In genomic region chr4:77586953-77587383, GRCh38 we compare ENCODE assay signal across 8 cellular contexts. TPM values are rescaled to one million over a fixed set of nuclear protein-coding genes. Genes with fewer than 3 reads are reported as not detected.
DNase-seq lines count a peak whose midpoint lies in the region; ATAC-seq and TF ChIP-seq lines count a peak whose summit lies in the region.

No MANE protein-coding gene starts in this region.

- H3K27ac ChIP-seq in CD8-positive, alpha-beta T cell (ENCODE audit: low read depth, low read length), result no peak overlapping the region
- no peak overlapping the region for H3K27ac ChIP-seq in right atrium auricular region

- peak; percentile 90 for ATAC-seq in CD8-positive, alpha-beta T cell
- ATAC-seq in GM19455 (IDR thresholded peaks at IDR 0.05; ENCODE audit: unreplicated experiment) (peak; percentile 98), HG03520 (IDR thresholded peaks at IDR 0.05; ENCODE audit: unreplicated experiment) (peak; percentile 99)

- H3K4me1 Mint-ChIP-seq in CD8-positive, alpha-beta T cell (ENCODE audit: low read depth), result peaks cover 10% of the 10 kb centered on the region

- POLR2A ChIA-PET in CD8-positive, alpha-beta T cell (lab: Charles Lee), result no interaction called here

- H3K4me2 ChIP-seq in skeletal muscle satellite cell (ENCODE audit: low read length), result peak overlapping the region; percentile 25

- no peak overlapping the region for H3K4me3 ChIP-seq in CD8-positive, alpha-beta T cell (ENCODE audit: low read depth, low read length)
- H3K4me3 ChIP-seq in skeletal muscle satellite cell (ENCODE audit: low read length) (no peak overlapping the region), right atrium auricular region (no peak overlapping the region)

- CTCF ChIA-PET in CD8-positive, alpha-beta T cell (lab: Charles Lee), result no interaction called here

- no peaks in the 10 kb centered on the region for H3K36me3 Mint-ChIP-seq in CD8-positive, alpha-beta T cell

- H3K27me3 ChIP-seq in CD8-positive, alpha-beta T cell (ENCODE audit: insufficient read depth, low read length), result no peaks in the 10 kb centered on the region
- no peaks in the 10 kb centered on the region for H3K27me3 ChIP-seq in skeletal muscle satellite cell (ENCODE audit: control insufficient read depth, insufficient read depth, low read length)
- no peaks in the 10 kb centered on the region for H3K27me3 ChIP-seq in right atrium auricular region

- no peak overlapping the region for H3K9ac ChIP-seq in skeletal muscle satellite cell (ENCODE audit: low read depth, low read length)

- H3K4me3 Mint-ChIP-seq in CD8-positive, alpha-beta T cell, result peak overlapping the region; percentile 9

- no peak for TF ChIP-seq CTCF in CD8-positive, alpha-beta T cell (IDR thresholded peaks at IDR 0.05)
- TF ChIP-seq CTCF in right atrium auricular region (IDR thresholded peaks at IDR 0.05), result no peak

- peak overlapping the region; percentile 65 for H3K27ac Mint-ChIP-seq in CD8-positive, alpha-beta T cell

- intact Hi-C loops in CD8-positive, alpha-beta T cell (cut with DNase I, micrococcal nuclease), result no loop called here

- DNase-seq in CD8-positive, alpha-beta T cell, result peak in 4 of 7 experiments; percentile 19 to 58 (median 39)
- DNase-seq in activated CD8-positive, alpha-beta memory T cell treated with anti-CD3 and anti-CD28 coated beads for 4 hours (ENCODE audit: low read depth in 2 of 2), result peak; percentile 9 to 27
- DNase-seq in right atrium auricular region (ENCODE audit: low spot score) (no peak), dedifferentiated amniotic fluid mesenchymal stem cell (ENCODE audit: extremely low spot score) (no peak), NCI-H187 treated with DMSO at 0.1 percent for 48 hours (lab: John Stamatoyannopoulos, UW) (no peak)

- H3K9me3 ChIP-seq in CD8-positive, alpha-beta T cell (ENCODE audit: low read length), result no peaks in the 10 kb centered on the region
- H3K9me3 ChIP-seq in skeletal muscle satellite cell (replicated peaks; ENCODE audit: low read length) (no peaks in the 10 kb centered on the region), right atrium auricular region (no peaks in the 10 kb centered on the region)

- no peaks in the 10 kb centered on the region for H3K9me3 Mint-ChIP-seq in CD8-positive, alpha-beta T cell

- H3K36me3 ChIP-seq in CD8-positive, alpha-beta T cell (ENCODE audit: insufficient read depth, low read length), result no peaks in the 10 kb centered on the region
- no peaks in the 10 kb centered on the region for H3K36me3 ChIP-seq in skeletal muscle satellite cell (ENCODE audit: insufficient read depth, low read length)
- no peaks in the 10 kb centered on the region for H3K36me3 ChIP-seq in right atrium auricular region

- H3K27me3 Mint-ChIP-seq in CD8-positive, alpha-beta T cell (ENCODE audit: low read depth), result peaks cover 7% of the 10 kb centered on the region

- no peaks in the 10 kb centered on the region for H3K4me1 ChIP-seq in CD8-positive, alpha-beta T cell (ENCODE audit: insufficient read depth, low read length)
- peaks cover 9% of the 10 kb centered on the region for H3K4me1 ChIP-seq in skeletal muscle satellite cell (ENCODE audit: control insufficient read depth, insufficient read depth, low read length)
- no peaks in the 10 kb centered on the region for H3K4me1 ChIP-seq in right atrium auricular region

RNA-seq across cellular contexts. Expression of gene CXCL13, which starts 18.7 kb away (rescaled TPM):
- not detected for total RNA-seq in CD8-positive, alpha-beta T cell
- total RNA-seq in skeletal muscle satellite cell (2012; rRNA removed), result not detected in 2 replicates
- not detected for total RNA-seq in right atrium auricular region

Comparison
In these comparisons a context has a peak if more than half of its experiments do, and no peak if none do; other contexts are left out.
1. DNase-seq: peak in CD8-positive, alpha-beta T cell (4 of 7) and activated CD8-positive, alpha-beta memory T cell treated with anti-CD3 and anti-CD28 coated beads for 4 hours (2 of 2); none in right atrium auricular region (single experiment), dedifferentiated amniotic fluid mesenchymal stem cell (single experiment) and NCI-H187 treated with DMSO at 0.1 percent for 48 hours (single experiment).
2. Peak in every context shown above with its lines, with median percentiles within 50 percentile points of each other: ATAC-seq.